In genomic region chr1:26285366-26286063, GRCh38 we compare ENCODE assay signal across 8 cellular contexts. TPM values are rescaled to one million over a fixed set of nuclear protein-coding genes. Genes with fewer than 3 reads are reported as not detected.
A peak's percentile ranks its signal among the peaks of the same experiment; 100 is the strongest.
DNase-seq lines count a peak whose midpoint lies in the region; ATAC-seq, FAIRE-seq and TF ChIP-seq lines count a peak whose summit lies in the region.

No MANE protein-coding gene starts in this region.

- H3K4me3 Mint-ChIP-seq in CD4-positive, alpha-beta memory T cell = peak overlapping the region in 6 of 8 donors; percentile 57 to 94 (median 90)
- H3K4me3 Mint-ChIP-seq in activated CD8-positive, alpha-beta T cell treated with anti-CD3 and anti-CD28 coated beads for 36 hours = no peak overlapping the region

- peaks cover 69 to 100% (median 88%) of the 10 kb centered on the region in 4 donors for H3K4me1 Mint-ChIP-seq in CD4-positive, alpha-beta memory T cell
- H3K4me1 Mint-ChIP-seq in activated CD8-positive, alpha-beta T cell treated with anti-CD3 and anti-CD28 coated beads for 36 hours (ENCODE audit: low read depth) = peaks cover 92% of the 10 kb centered on the region

- H3K9me3 Mint-ChIP-seq in CD4-positive, alpha-beta memory T cell = no peaks in the 10 kb centered on the region
- no peaks in the 10 kb centered on the region for H3K9me3 Mint-ChIP-seq in activated CD8-positive, alpha-beta T cell treated with anti-CD3 and anti-CD28 coated beads for 36 hours

- intact Hi-C loops in CD4-positive, alpha-beta memory T cell (cut with micrococcal nuclease) = loop anchor here (1.0 to 2.0 kb wide), 5 partner anchors 36 to 131 kb away; partner anchors contain the start of gene CEP85
- intact Hi-C loops in activated CD8-positive, alpha-beta T cell treated with anti-CD3 and anti-CD28 coated beads for 36 hours (cut with micrococcal nuclease) = no loop called here
- intact Hi-C loops in left ventricle myocardium inferior (cut with micrococcal nuclease) = no loop called here

- H3K4me1 ChIP-seq in CD4-positive, alpha-beta memory T cell (ENCODE audit: insufficient read depth, low read length) = peaks cover 100% of the 10 kb centered on the region
- H3K4me1 ChIP-seq in left ventricle myocardium inferior = peaks cover 80% of the 10 kb centered on the region
- peaks cover 77% of the 10 kb centered on the region for H3K4me1 ChIP-seq in thymus (ENCODE audit: control insufficient read depth, insufficient read depth, low read length)

- peak in 1 of 5 donors; percentile 7 for DNase-seq in CD4-positive, alpha-beta memory T cell
- DNase-seq in HL-60 (ENCODE audit: low read depth in 1 of 2, low spot score in 1 of 2) (peak in 1 of 2 experiments; percentile 47), left ventricle myocardium inferior (no peak), HTR-8/SVneo (ENCODE audit: insufficient read length, low spot score) (no peak), GOT3 (lab: John Stamatoyannopoulos, UW) (no peak)
- peak; percentile 72 for DNase-seq in activated CD8-positive, alpha-beta T cell treated with anti-CD3 and anti-CD28 coated beads for 36 hours

- peaks cover 9 to 32% of the 10 kb centered on the region in 2 donors for H3K36me3 Mint-ChIP-seq in CD4-positive, alpha-beta memory T cell
- H3K36me3 Mint-ChIP-seq in activated CD8-positive, alpha-beta T cell treated with anti-CD3 and anti-CD28 coated beads for 36 hours (ENCODE audit: low read depth) = peaks cover 59% of the 10 kb centered on the region

- H3K27ac ChIP-seq in CD4-positive, alpha-beta memory T cell (ENCODE audit: low read depth, low read length) = peak overlapping the region; percentile 91
- H3K27ac ChIP-seq in HL-60 (replicated peaks) (peak overlapping the region; percentile 99), left ventricle myocardium inferior (replicated peaks) (peak overlapping the region; percentile 98), thymus (ENCODE audit: low read depth) (peak overlapping the region; percentile 89)

- H3K4me3 ChIP-seq in CD4-positive, alpha-beta memory T cell (ENCODE audit: low read length in 2 of 2) = peak overlapping the region in 1 of 2 donors; percentile 11
- no peak overlapping the region for H3K4me3 ChIP-seq in HL-60 (replicated peaks; ENCODE audit: insufficient read depth, low read length)
- no peak overlapping the region for H3K4me3 ChIP-seq in left ventricle myocardium inferior
- no peak overlapping the region for H3K4me3 ChIP-seq in thymus (ENCODE audit: low read length)

- CTCF ChIA-PET in CD4-positive, alpha-beta memory T cell (lab: Charles Lee; ENCODE audit: partially characterized antibody) = interaction anchor here (0.6 to 21.6 kb wide), 22 partner anchors 8 to 149 kb away, joined by 3 to 1027 read pairs (median 8); partner anchors contain the start of genes CD52, CEP85, SH3BGRL3 and UBXN11
- CTCF ChIA-PET in activated CD8-positive, alpha-beta T cell treated with anti-CD3 and anti-CD28 coated beads for 36 hours (lab: Charles Lee) = interaction anchor here (0.6 to 10.4 kb wide), 18 partner anchors 9 to 147 kb away, joined by 3 to 227 read pairs (median 5); partner anchors contain the start of genes CD52, DHDDS and UBXN11

- no peak for TF ChIP-seq CTCF in HL-60 (IDR thresholded peaks at IDR 0.05; ENCODE audit: insufficient read depth, low read length)
- TF ChIP-seq CTCF in activated CD8-positive, alpha-beta T cell treated with anti-CD3 and anti-CD28 coated beads for 36 hours (IDR thresholded peaks at IDR 0.05) = peak; percentile 11
- peak; percentile 43 for TF ChIP-seq CTCF in left ventricle myocardium inferior (IDR thresholded peaks at IDR 0.05; ENCODE audit: borderline replicate concordance)

- ATAC-seq in activated CD8-positive, alpha-beta T cell treated with anti-CD3 and anti-CD28 coated beads for 36 hours = no peak
- ATAC-seq in GM21367 (IDR thresholded peaks at IDR 0.05; ENCODE audit: unreplicated experiment) = no peak

- no peaks in the 10 kb centered on the region for H3K27me3 ChIP-seq in CD4-positive, alpha-beta memory T cell (ENCODE audit: insufficient read depth, low read length)
- H3K27me3 ChIP-seq in HL-60 (ENCODE audit: insufficient read depth, poor library complexity, severe bottlenecking) (no peaks in the 10 kb centered on the region), left ventricle myocardium inferior (ENCODE audit: low read depth) (no peaks in the 10 kb centered on the region), thymus (ENCODE audit: control insufficient read depth, insufficient read depth) (no peaks in the 10 kb centered on the region)

- H3K9me3 ChIP-seq in CD4-positive, alpha-beta memory T cell (ENCODE audit: control insufficient read depth in 1 of 2, low read length in 2 of 2) = no peaks in the 10 kb centered on the region
- no peaks in the 10 kb centered on the region for H3K9me3 ChIP-seq in left ventricle myocardium inferior (replicated peaks)
- no peaks in the 10 kb centered on the region for H3K9me3 ChIP-seq in thymus (ENCODE audit: control insufficient read depth)

- H3K36me3 ChIP-seq in CD4-positive, alpha-beta memory T cell (ENCODE audit: insufficient read depth, low read length) = peaks cover 12% of the 10 kb centered on the region
- H3K36me3 ChIP-seq in left ventricle myocardium inferior (peaks cover 10% of the 10 kb centered on the region), thymus (ENCODE audit: control insufficient read depth, insufficient read depth) (peaks cover 20% of the 10 kb centered on the region)

- 92% methylated on average over 19 of the region's 19 CpGs for WGBS in thymus

- H3K27me3 Mint-ChIP-seq in CD4-positive, alpha-beta memory T cell = no peaks in the 10 kb centered on the region
- H3K27me3 Mint-ChIP-seq in activated CD8-positive, alpha-beta T cell treated with anti-CD3 and anti-CD28 coated beads for 36 hours = no peaks in the 10 kb centered on the region

- POLR2A ChIA-PET in CD4-positive, alpha-beta memory T cell (lab: Charles Lee; ENCODE audit: partially characterized antibody) = interaction anchor here (1.0 to 38.6 kb wide), 17 partner anchors 7 to 187 kb away, joined by 3 to 3358 read pairs (median 10); partner anchors contain the start of genes CD52, CEP85, HMGN2 and PDIK1L
- POLR2A ChIA-PET in activated CD8-positive, alpha-beta T cell treated with anti-CD3 and anti-CD28 coated beads for 36 hours (lab: Charles Lee) = interaction anchor here (0.5 to 19.5 kb wide), 9 partner anchors 8 to 379 kb away, joined by 3 to 284 read pairs (median 5); partner anchors contain the start of genes CD52, HMGN2, SH3BGRL3 and STMN1

- H3K27ac Mint-ChIP-seq in CD4-positive, alpha-beta memory T cell = peak overlapping the region; percentile 94 to 100 (median 99)
- peak overlapping the region; percentile 99 for H3K27ac Mint-ChIP-seq in activated CD8-positive, alpha-beta T cell treated with anti-CD3 and anti-CD28 coated beads for 36 hours

- FAIRE-seq in HTR-8/SVneo (lab: Jason Lieb, UNC) = no peak

RNA-seq across cellular contexts. Expression of gene SH3BGRL3, which starts 5.6 kb away (rescaled TPM):
- total RNA-seq in CD4-positive, alpha-beta memory T cell = 100 to 1,000 TPM; 293 to 305 TPM
- 1,000 to 10,000 TPM in 1 of 2 donors, 100 to 1,000 TPM in 1; 979 to 1,531 TPM for polyA plus RNA-seq in CD4-positive, alpha-beta memory T cell
- 100 to 1,000 TPM; 309 to 316 TPM for total RNA-seq in activated CD8-positive, alpha-beta T cell treated with anti-CD3 and anti-CD28 coated beads for 36 hours
- total RNA-seq in left ventricle myocardium inferior = 32.1 TPM
- polyA plus RNA-seq in thymus = 261 TPM

RNA-seq across cellular contexts. Expression of gene UBXN11, which starts 20.9 kb away (rescaled TPM):
- total RNA-seq in CD4-positive, alpha-beta memory T cell = 100 to 1,000 TPM; 115 to 117 TPM
- polyA plus RNA-seq in CD4-positive, alpha-beta memory T cell = 10 to 100 TPM; 13.3 to 17.4 TPM
- total RNA-seq in activated CD8-positive, alpha-beta T cell treated with anti-CD3 and anti-CD28 coated beads for 36 hours = 10 to 100 TPM; 24.9 to 26.0 TPM
- total RNA-seq in left ventricle myocardium inferior = 11.6 TPM
- 42.7 TPM for polyA plus RNA-seq in thymus

RNA-seq across cellular contexts. Expression of gene CD52, which starts 32.2 kb away (rescaled TPM):
- total RNA-seq in CD4-positive, alpha-beta memory T cell = 1,000 to 10,000 TPM; 1,302 to 1,324 TPM
- over 10,000 TPM in 1 of 2 donors, 1,000 to 10,000 TPM in 1; 8,660 to 12,303 TPM for polyA plus RNA-seq in CD4-positive, alpha-beta memory T cell
- 100 to 1,000 TPM; 324 to 344 TPM for total RNA-seq in activated CD8-positive, alpha-beta T cell treated with anti-CD3 and anti-CD28 coated beads for 36 hours
- 2.4 TPM for total RNA-seq in left ventricle myocardium inferior
- 1,113 TPM for polyA plus RNA-seq in thymus

RNA-seq across cellular contexts. Expression of gene CEP85, which starts 51.5 kb away (rescaled TPM):
- 10 to 100 TPM; 20.4 to 21.9 TPM for total RNA-seq in CD4-positive, alpha-beta memory T cell
- polyA plus RNA-seq in CD4-positive, alpha-beta memory T cell = 1 to 10 TPM; 6.7 to 9.4 TPM
- total RNA-seq in activated CD8-positive, alpha-beta T cell treated with anti-CD3 and anti-CD28 coated beads for 36 hours = 10 to 100 TPM; 32.8 to 33.7 TPM
- total RNA-seq in left ventricle myocardium inferior = 71.2 TPM
- 9.7 TPM for polyA plus RNA-seq in thymus

Comparison
In these comparisons a context has a peak if more than half of its experiments do, and no peak if none do; other contexts are left out.
1. RNA of gene CD52, which starts 32.2 kb away (total RNA-seq): 1,302 to 1,324 TPM in CD4-positive, alpha-beta memory T cell and 324 to 344 TPM in activated CD8-positive, alpha-beta T cell treated with anti-CD3 and anti-CD28 coated beads for 36 hours; 2.4 TPM in left ventricle myocardium inferior (single experiment); every median in the first group is over 10 times any median in the second.
2. Peak in every context shown above with its lines, with median percentiles within 50 percentile points of each other: H3K27ac ChIP-seq.